17 cellular contexts compared by ENCODE assay signal in genomic region chr3:18354706-18355105, GRCh38.
"Had no signal": no experiment of that assay in that cellular context is flagged by ENCODE, and none has a peak within 500 bp of the region (broad histone marks: within the 10 kb centered on the region; RNA-seq: fewer than 3 reads in every experiment).

No MANE protein-coding gene starts in this region.

- H3K9me3 Mint-ChIP-seq: activated CD4-positive, alpha-beta T cell treated with anti-CD3 and anti-CD28 coated beads, Interleukin-2, amount 10 ng/mL, durations not matched to agents 7 days and 5 days; immature natural killer cell; natural killer cell; stimulated activated memory B cell treated with anti-CD40 and anti-IgM and Interleukin-4, amounts not matched to agents 10 μg/mL and 1 μg/mL and 100 μg/mL, for 72 hours; T-helper 1 cell treated with Interleukin-12 subunit alpha and Interleukin-12 subunit beta and Interleukin-4 antibody, amounts not matched to agents 30 μg/mL and 1 μg/mL, for 36 hours had no signal

- H3K4me1 ChIP-seq: testis, upper lobe of left lung had no signal

- H3K27me3 Mint-ChIP-seq: activated CD4-positive, alpha-beta T cell treated with anti-CD3 and anti-CD28 coated beads, Interleukin-2, amount 10 ng/mL, durations not matched to agents 7 days and 5 days; activated naive CD8-positive, alpha-beta T cell had no signal

- H3K9me3 ChIP-seq: neutrophil, sigmoid colon, spleen, testis, upper lobe of left lung had no signal

- H3K27me3 ChIP-seq: neutrophil, sigmoid colon, spleen, testis, upper lobe of left lung had no signal

- H3K4me3 ChIP-seq: sigmoid colon, spleen, testis, upper lobe of left lung had no signal

- H3K4me1 Mint-ChIP-seq: stimulated activated memory B cell treated with anti-CD40 and anti-IgM and Interleukin-4, amounts not matched to agents 10 μg/mL and 1 μg/mL and 100 μg/mL, for 72 hours had no signal

- ATAC-seq: activated CD4-positive, CD25-positive, alpha-beta regulatory T cell treated with anti-CD3 and anti-CD28 coated beads, Interleukin-2, amount 50 U/mL, for 24 hours; natural killer cell; stimulated activated memory B cell treated with anti-CD40 and anti-IgM and Interleukin-4, amounts not matched to agents 10 μg/mL and 1 μg/mL and 100 μg/mL, for 72 hours had no signal

- DNase-seq: activated CD4-positive, alpha-beta T cell treated with anti-CD3 and anti-CD28 coated beads, Interleukin-2, amount 10 ng/mL, durations not matched to agents 7 days and 5 days; activated CD8-positive, alpha-beta memory T cell treated with anti-CD3 and anti-CD28 coated beads for 24 hours; activated CD8-positive, alpha-beta memory T cell treated with anti-CD3 and anti-CD28 coated beads, Interleukin-2, amount 50 U/mL, for 48 hours; dermis blood vessel endothelial cell; effector memory CD4-positive, alpha-beta T cell; immature natural killer cell; natural killer cell; sigmoid colon; spleen; stimulated activated CD4-positive, alpha-beta T cell treated with anti-CD3 and anti-CD28 coated beads, Interleukin-4, amount 100 ng/mL, for 4 hours; testis; upper lobe of left lung had no signal

- H3K27ac Mint-ChIP-seq: activated CD4-positive, alpha-beta T cell treated with anti-CD3 and anti-CD28 coated beads, Interleukin-2, amount 10 ng/mL, durations not matched to agents 7 days and 5 days; stimulated activated memory B cell treated with anti-CD40 and anti-IgM and Interleukin-4, amounts not matched to agents 10 μg/mL and 1 μg/mL and 100 μg/mL, for 72 hours; T-helper 1 cell treated with Interleukin-12 subunit alpha and Interleukin-12 subunit beta and Interleukin-4 antibody, amounts not matched to agents 30 μg/mL and 1 μg/mL, for 36 hours had no signal

- H3K4me3 Mint-ChIP-seq: activated CD4-positive, alpha-beta T cell treated with anti-CD3 and anti-CD28 coated beads, Interleukin-2, amount 10 ng/mL, durations not matched to agents 7 days and 5 days; activated naive CD8-positive, alpha-beta T cell; immature natural killer cell; natural killer cell; stimulated activated memory B cell treated with anti-CD40 and anti-IgM and Interleukin-4, amounts not matched to agents 10 μg/mL and 1 μg/mL and 100 μg/mL, for 72 hours; T-helper 1 cell treated with Interleukin-12 subunit alpha and Interleukin-12 subunit beta and Interleukin-4 antibody, amounts not matched to agents 30 μg/mL and 1 μg/mL, for 36 hours had no signal

- H3K27ac ChIP-seq: neutrophil, sigmoid colon, spleen, testis, upper lobe of left lung had no signal
